In the genomic region with DNA sequence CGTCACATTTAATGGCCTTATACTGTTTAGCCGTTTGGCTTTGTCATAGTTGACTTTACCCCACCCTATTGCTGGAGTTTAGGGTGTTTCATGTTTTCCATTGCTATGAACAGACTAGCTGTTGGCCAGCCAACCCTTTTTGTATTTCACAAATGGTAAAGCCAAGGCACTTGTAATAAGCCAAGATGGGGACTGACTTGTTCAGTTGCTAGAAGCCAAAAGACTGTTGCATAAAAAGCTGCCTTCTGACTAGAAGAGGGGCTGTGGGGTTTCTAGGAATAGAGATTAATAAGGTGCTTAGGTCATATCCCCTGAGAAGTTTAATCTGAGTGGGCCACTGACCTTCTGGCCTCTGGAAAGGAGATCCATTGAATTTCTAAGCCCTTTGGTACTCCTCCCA, we compare ENCODE assay signal across 32 cellular contexts.
A peak's percentile ranks its signal among the peaks of the same experiment; 100 is the strongest.
DNase-seq lines count a peak whose midpoint lies in the region; ATAC-seq, FAIRE-seq and TF ChIP-seq lines count a peak whose summit lies in the region.
"Had no signal": no experiment of that assay in that cellular context is flagged by ENCODE, and none has a peak within 500 bp of the region (broad histone marks: within the 10 kb centered on the region; RNA-seq: fewer than 3 reads in every experiment).

No MANE protein-coding gene starts in this region.

- H3K9ac ChIP-seq in GM23248 (no peak overlapping the region), endothelial cell of umbilical vein (replicated peaks; ENCODE audit: extremely low read depth, insufficient read depth, low read length) (no peak overlapping the region)

- dilution Hi-C loops in endothelial cell of umbilical vein (cut with MboI; ENCODE audit: extremely low pct_ligation_motif_present, low sequenced_read_pairs): no loop called here

- H2AFZ ChIP-seq in GM23248: no peak overlapping the region
- H2AFZ ChIP-seq in endothelial cell of umbilical vein (ENCODE audit: low read depth, low read length): no peak overlapping the region

- DNase-seq in GM23248 (peak; percentile 11), endothelial cell of umbilical vein (ENCODE audit: low read depth, low spot score) (peak; percentile 9), left colon (no peak), sciatic nerve (ENCODE audit: low spot score) (no peak), GM13976 (ENCODE audit: low spot score) (no peak), AG20443 (ENCODE audit: low spot score) (no peak)
- DNase-seq: activated CD4-positive, alpha-beta memory T cell treated with anti-CD3 and anti-CD28 coated beads for 36 hours; activated CD4-positive, alpha-beta T cell treated with anti-CD3 and anti-CD28 coated beads for 1 hour; activated CD8-positive, alpha-beta memory T cell treated with anti-CD3 and anti-CD28 coated beads, Interleukin-2, amount 50 U/mL, for 4 hours; activated naive CD4-positive, alpha-beta T cell treated with anti-CD3 and anti-CD28 coated beads for 36 hours; adrenal gland; CD4-positive, alpha-beta memory T cell; cerebellar nuclear complex; esophagus squamous epithelium; hippocampal formation; KBM-7; MG63; NCI-H1105 treated with DMSO at 0.1 percent for 48 hours; NCI-H1930; NCI-H526; NK-92 treated with Interleukin-12 subunit alpha and Interleukin-12 subunit beta, amount 100 ng/mL, for 24 hours; occipital lobe; PC-3; stimulated activated naive CD4-positive, alpha-beta T cell; uterus had no signal

- in situ Hi-C loops in GM23248 (cut with MboI) (no loop called here), GM13976 (cut with MboI; ENCODE audit: low sequenced_read_pairs, unreplicated experiment) (no loop called here)

- no TSS peak for BruUV-seq in endothelial cell of umbilical vein (replicated peaks; lab: Mats Ljungman, UMichigan)

- POLR2A ChIA-PET in endothelial cell of umbilical vein (lab: Charles Lee): no interaction called here

- peak; percentile 69 for ATAC-seq in left colon
- peak; percentile 73 for ATAC-seq in sciatic nerve
- no peak for ATAC-seq in HG02852 (IDR thresholded peaks at IDR 0.05; ENCODE audit: unreplicated experiment)
- no peak for ATAC-seq in HG02884 (IDR thresholded peaks at IDR 0.05; ENCODE audit: unreplicated experiment)
- ATAC-seq: PC-3 had no signal

- TF ChIP-seq CTCF in endothelial cell of umbilical vein (IDR thresholded peaks at IDR 0.05; ENCODE audit: extremely low read depth in 1 of 2, insufficient read depth in 1 of 2, low read depth in 1 of 2, low read length in 2 of 2) (no peak), GM13976 (IDR thresholded peaks at IDR 0.05; ENCODE audit: borderline replicate concordance, control extremely low read depth, extremely low read depth, insufficient read depth, missing control alignments) (no peak)

- H3K4me1 ChIP-seq in GM23248 (ENCODE audit: insufficient read depth) (peaks cover 9% of the 10 kb centered on the region), endothelial cell of umbilical vein (ENCODE audit: control insufficient read depth, extremely low read depth, insufficient read depth, low read length) (peaks cover 6% of the 10 kb centered on the region)
- H3K4me1 ChIP-seq: adrenal gland, prostate gland, uterus had no signal

- H3K79me2 ChIP-seq in GM23248 (ENCODE audit: insufficient read depth): no peaks in the 10 kb centered on the region
- no peaks in the 10 kb centered on the region for H3K79me2 ChIP-seq in endothelial cell of umbilical vein (ENCODE audit: control insufficient read depth, insufficient read depth, low read length)

- CTCF ChIA-PET in endothelial cell of umbilical vein (lab: Charles Lee): no interaction called here

- H4K20me1 ChIP-seq in GM23248 (ENCODE audit: insufficient read depth): no peaks in the 10 kb centered on the region
- no peaks in the 10 kb centered on the region for H4K20me1 ChIP-seq in endothelial cell of umbilical vein (replicated peaks; ENCODE audit: control insufficient read depth, extremely low read depth, insufficient read depth, low read length)

- no peak overlapping the region for H3K4me2 ChIP-seq in GM23248 (ENCODE audit: unreplicated experiment)
- no peak overlapping the region for H3K4me2 ChIP-seq in endothelial cell of umbilical vein (ENCODE audit: insufficient read depth, low read length)

- no peak for TF ChIP-seq POLR2A in endothelial cell of umbilical vein (IDR thresholded peaks at IDR 0.05; ENCODE audit: low read depth, low read length)

- no peaks in the 10 kb centered on the region for H3K36me3 ChIP-seq in GM23248 (ENCODE audit: low read depth)
- H3K36me3 ChIP-seq in endothelial cell of umbilical vein (ENCODE audit: control insufficient read depth in 2 of 2, extremely low read depth in 1 of 2, insufficient read depth in 2 of 2, low read length in 2 of 2): no peaks in the 10 kb centered on the region
- H3K36me3 ChIP-seq: adrenal gland, esophagus squamous epithelium, MG63, prostate gland, uterus had no signal

- H3K27ac ChIP-seq in GM23248 (no peak overlapping the region), endothelial cell of umbilical vein (ENCODE audit: insufficient read depth, low read depth, low read length) (no peak overlapping the region)
- H3K27ac ChIP-seq: adrenal gland, prostate gland had no signal

- FAIRE-seq in endothelial cell of umbilical vein (lab: Jason Lieb, UNC): no peak
- FAIRE-seq: A204.1, endometrium, frontal cortex had no signal

- H3K9me2 ChIP-seq in GM23248 (ENCODE audit: insufficient read depth): no peaks in the 10 kb centered on the region

- 49 to 66% methylated on average over 2 of the region's 2 CpGs for WGBS in GM23248 (ENCODE audit: low coverage in 1 of 2, low lambda C conversion rate in 2 of 2, missing lambda C conversion rate in 2 of 2), 2 experiments

- H3K4me3 ChIP-seq in GM23248 (no peak overlapping the region), endothelial cell of umbilical vein (replicated peaks in 1 of 3; ENCODE audit: insufficient read depth in 1 of 3, low read depth in 1 of 3, low read length in 3 of 3) (no peak overlapping the region)
- H3K4me3 ChIP-seq: adrenal gland, esophagus squamous epithelium, MG63, prostate gland, skin epidermis, uterus had no signal

- intact Hi-C loops in endothelial cell of umbilical vein (cut with micrococcal nuclease): no loop called here
- intact Hi-C loops in left colon (cut with DNase I, micrococcal nuclease): no loop called here
- intact Hi-C loops in sciatic nerve (cut with DNase I): no loop called here

- H3F3A ChIP-seq in GM23248 (ENCODE audit: insufficient read depth): no peaks in the 10 kb centered on the region

- H3K9me3 ChIP-seq in GM23248 (ENCODE audit: low read depth): no peaks in the 10 kb centered on the region
- H3K9me3 ChIP-seq in endothelial cell of umbilical vein (replicated peaks; ENCODE audit: control insufficient read depth, insufficient read depth, low read length): no peaks in the 10 kb centered on the region
- H3K9me3 ChIP-seq: adrenal gland, esophagus squamous epithelium, MG63, prostate gland, uterus had no signal

- H3K27me3 ChIP-seq in GM23248 (replicated peaks; ENCODE audit: insufficient read depth) (no peaks in the 10 kb centered on the region), endothelial cell of umbilical vein (ENCODE audit: control insufficient read depth in 2 of 2, insufficient read depth in 2 of 2, low read length in 2 of 2) (no peaks in the 10 kb centered on the region)
- H3K27me3 ChIP-seq: adrenal gland, esophagus squamous epithelium, MG63, uterus had no signal

- no peaks in the 10 kb centered on the region for H3K9me1 ChIP-seq in endothelial cell of umbilical vein (replicated peaks; ENCODE audit: control insufficient read depth, extremely low read depth, insufficient read depth, low read length)

TF ChIP-seq in endothelial cell of umbilical vein, 7 proteins besides CTCF, POLR2A, EP300 and RAD21:
- no peak for TF ChIP-seq POLR2AphosphoS5 (IDR thresholded peaks at IDR 0.05; ENCODE audit: insufficient read depth, low read depth, low read length)
- TF ChIP-seq MYC (IDR thresholded peaks at IDR 0.05; ENCODE audit: low read depth, low read length): no peak
- TF ChIP-seq EZH2 (IDR thresholded peaks at IDR 0.05; ENCODE audit: borderline replicate concordance, low read depth, low read length, severe bottlenecking): no peak
- no peak for TF ChIP-seq GATA2 (IDR thresholded peaks at IDR 0.05; ENCODE audit: insufficient read depth, insufficient read length, low read depth, low read length)
- TF ChIP-seq FOS (IDR thresholded peaks at IDR 0.05; ENCODE audit: borderline replicate concordance, insufficient read depth, low read length): no peak

Comparison
In these comparisons a context has a peak if more than half of its experiments do, and no peak if none do; other contexts are left out.
1. DNase-seq: peak in GM23248 (single experiment) and endothelial cell of umbilical vein (single experiment); none in left colon (0 of 2), sciatic nerve (single experiment), GM13976 (single experiment) and AG20443 (single experiment).
2. ATAC-seq: peak in left colon (single experiment) and sciatic nerve (single experiment); none in HG02852 (single experiment) and HG02884 (single experiment).